In genomic region chr21:37503848-37504467, GRCh38 we compare ENCODE assay signal across 13 cellular contexts.
DNase-seq lines count a peak whose midpoint lies in the region; ATAC-seq, FAIRE-seq and TF ChIP-seq lines count a peak whose summit lies in the region.
"Had no signal": no experiment of that assay in that cellular context is flagged by ENCODE, and none has a peak within 500 bp of the region (broad histone marks: within the 10 kb centered on the region; RNA-seq: fewer than 3 reads in every experiment).

No MANE protein-coding gene starts in this region.

- peak overlapping the region; percentile 91 for H3K27ac Mint-ChIP-seq in activated T-cell treated with anti-CD3 and anti-CD28 coated beads, Interleukin-2, amount 50 U/mL, for 24 hours
- peak overlapping the region; percentile 79 for H3K27ac Mint-ChIP-seq in WTC11
- H3K27ac Mint-ChIP-seq in stimulated activated effector memory CD8-positive, alpha-beta T cell treated with anti-CD3 and anti-CD28 coated beads, Interleukin-12 subunit alpha, Interleukin-12 subunit beta, amount 100 ng/mL, for 72 hours: peak overlapping the region; percentile 96

- no peak for FAIRE-seq in frontal cortex (lab: Jason Lieb, UNC)

- no peaks in the 10 kb centered on the region for H3K9me3 Mint-ChIP-seq in activated T-cell treated with anti-CD3 and anti-CD28 coated beads, Interleukin-2, amount 50 U/mL, for 24 hours
- no peaks in the 10 kb centered on the region for H3K9me3 Mint-ChIP-seq in WTC11
- H3K9me3 Mint-ChIP-seq in stimulated activated effector memory CD8-positive, alpha-beta T cell treated with anti-CD3 and anti-CD28 coated beads, Interleukin-12 subunit alpha, Interleukin-12 subunit beta, amount 100 ng/mL, for 72 hours: no peaks in the 10 kb centered on the region

- H3K27me3 ChIP-seq in fibroblast of lung (ENCODE audit: control insufficient read depth, insufficient read depth, low read length): no peaks in the 10 kb centered on the region
- H3K27me3 ChIP-seq: neutrophil had no signal

- in situ Hi-C loops in ACHN (cut with HindIII; ENCODE audit: low pct_ligation_motif_present, low pct_unique_long_range_greater_than_20kb, low sequenced_read_pairs): no loop called here

- H3K27ac ChIP-seq in fibroblast of lung (ENCODE audit: insufficient read depth, low read length): peak overlapping the region; percentile 76
- H3K27ac ChIP-seq: C4-2B, neutrophil had no signal

- H2AFZ ChIP-seq in fibroblast of lung (ENCODE audit: low read length): no peak overlapping the region

- H4K20me1 ChIP-seq in fibroblast of lung (ENCODE audit: control insufficient read depth, extremely low read depth, insufficient read depth, low read length): no peaks in the 10 kb centered on the region

- peak; percentile 47 for ATAC-seq in WTC11
- peak; percentile 89 for ATAC-seq in stimulated activated effector memory CD8-positive, alpha-beta T cell treated with anti-CD3 and anti-CD28 coated beads, Interleukin-12 subunit alpha, Interleukin-12 subunit beta, amount 100 ng/mL, for 72 hours

- no peak for DNase-seq in activated T-cell treated with anti-CD3 and anti-CD28 coated beads, Interleukin-2, amount 50 U/mL, for 24 hours
- DNase-seq in activated T-cell treated with anti-CD3 and anti-CD28 coated beads, Interleukin-2, amount 50 U/mL, for 48 hours: no peak
- DNase-seq in WTC11 (ENCODE audit: low spot score) (no peak), fibroblast of lung (ENCODE audit: low read depth in 2 of 2) (peak; percentile 74 to 80), NCI-H446 treated with DMSO at 0.1 percent for 48 hours (lab: John Stamatoyannopoulos, UW) (no peak), frontal cortex (ENCODE audit: low spot score in 2 of 2) (no peak), ACHN (no peak)
- no peak for DNase-seq in stimulated activated effector memory CD8-positive, alpha-beta T cell treated with anti-CD3 and anti-CD28 coated beads, Interleukin-12 subunit alpha, Interleukin-12 subunit beta, amount 100 ng/mL, for 72 hours (ENCODE audit: low spot score in 2 of 2)
- DNase-seq: activated CD8-positive, alpha-beta memory T cell treated with anti-CD3 and anti-CD28 coated beads, Interleukin-2, amount 50 U/mL, for 48 hours; glutamatergic neuron; NCI-H2081 had no signal

- H3K9ac ChIP-seq in fibroblast of lung (ENCODE audit: insufficient read depth, low read length): peak overlapping the region; percentile 21

- H3K79me2 ChIP-seq in fibroblast of lung (ENCODE audit: control insufficient read depth, insufficient read depth, low read length): peaks cover 1% of the 10 kb centered on the region

- CTCF ChIA-PET in WTC11 (lab: Charles Lee): no interaction called here

- H3K27me3 Mint-ChIP-seq in activated T-cell treated with anti-CD3 and anti-CD28 coated beads, Interleukin-2, amount 50 U/mL, for 24 hours: no peaks in the 10 kb centered on the region
- no peaks in the 10 kb centered on the region for H3K27me3 Mint-ChIP-seq in WTC11 (ENCODE audit: low read depth)

- no peak overlapping the region for H3K4me2 ChIP-seq in fibroblast of lung (ENCODE audit: extremely low read depth, insufficient read depth, low read length)

- peaks cover 38% of the 10 kb centered on the region for H3K36me3 Mint-ChIP-seq in activated T-cell treated with anti-CD3 and anti-CD28 coated beads, Interleukin-2, amount 50 U/mL, for 24 hours (ENCODE audit: low read depth)
- H3K36me3 Mint-ChIP-seq in WTC11: peaks cover 31% of the 10 kb centered on the region
- peaks cover 30% of the 10 kb centered on the region for H3K36me3 Mint-ChIP-seq in stimulated activated effector memory CD8-positive, alpha-beta T cell treated with anti-CD3 and anti-CD28 coated beads, Interleukin-12 subunit alpha, Interleukin-12 subunit beta, amount 100 ng/mL, for 72 hours

- H3K9me3 ChIP-seq in fibroblast of lung (ENCODE audit: control insufficient read depth, insufficient read depth, low read depth, low read length): no peaks in the 10 kb centered on the region
- H3K9me3 ChIP-seq: neutrophil had no signal

- POLR2A ChIA-PET in WTC11 (lab: Charles Lee): no interaction called here

- H3K4me1 Mint-ChIP-seq in activated T-cell treated with anti-CD3 and anti-CD28 coated beads, Interleukin-2, amount 50 U/mL, for 24 hours (ENCODE audit: low read depth): peaks cover 37% of the 10 kb centered on the region
- H3K4me1 Mint-ChIP-seq in WTC11: peaks cover 40% of the 10 kb centered on the region
- peaks cover 30% of the 10 kb centered on the region for H3K4me1 Mint-ChIP-seq in stimulated activated effector memory CD8-positive, alpha-beta T cell treated with anti-CD3 and anti-CD28 coated beads, Interleukin-12 subunit alpha, Interleukin-12 subunit beta, amount 100 ng/mL, for 72 hours

- no peaks in the 10 kb centered on the region for H3K4me1 ChIP-seq in fibroblast of lung (ENCODE audit: control insufficient read depth, extremely low read depth, insufficient read depth, low read length)

- peak overlapping the region; percentile 55 for H3K4me3 Mint-ChIP-seq in activated T-cell treated with anti-CD3 and anti-CD28 coated beads, Interleukin-2, amount 50 U/mL, for 24 hours
- H3K4me3 Mint-ChIP-seq in WTC11: no peak overlapping the region
- H3K4me3 Mint-ChIP-seq in stimulated activated effector memory CD8-positive, alpha-beta T cell treated with anti-CD3 and anti-CD28 coated beads, Interleukin-12 subunit alpha, Interleukin-12 subunit beta, amount 100 ng/mL, for 72 hours: peak overlapping the region; percentile 30

- no peak overlapping the region for H3K4me3 ChIP-seq in fibroblast of lung (replicated peaks in 1 of 4; ENCODE audit: control extremely low read depth in 1 of 4, insufficient read depth in 1 of 4, low read depth in 3 of 4, low read length in 4 of 4)

- no peak for TF ChIP-seq CTCF in WTC11 (IDR thresholded peaks at IDR 0.05)
- TF ChIP-seq CTCF in fibroblast of lung (conservative IDR thresholded peaks at IDR 0.05 in 1 of 2, IDR thresholded peaks at IDR 0.05 in 1 of 2; ENCODE audit: low read depth in 1 of 2, low read length in 2 of 2): no peak

- H3K36me3 ChIP-seq in fibroblast of lung (ENCODE audit: control insufficient read depth, insufficient read depth, low read length): peaks cover 2% of the 10 kb centered on the region

TF ChIP-seq in WTC11, 78 proteins besides CTCF, POLR2A, EP300 and RAD21:
- TF ChIP-seq NFATC4 (CRISPR knock-in tag; IDR thresholded peaks at IDR 0.05) (no peak), HMGA2 (CRISPR knock-in tag; IDR thresholded peaks at IDR 0.05) (no peak), JAZF1 (CRISPR knock-in tag; IDR thresholded peaks at IDR 0.05) (no peak)

Comparison
In these comparisons a context has a peak if more than half of its experiments do, and no peak if none do; other contexts are left out.
1. DNase-seq: peak in fibroblast of lung (2 of 2); none in activated T-cell treated with anti-CD3 and anti-CD28 coated beads, Interleukin-2, amount 50 U/mL, for 24 hours (single experiment), activated T-cell treated with anti-CD3 and anti-CD28 coated beads, Interleukin-2, amount 50 U/mL, for 48 hours (0 of 2), WTC11 (single experiment), stimulated activated effector memory CD8-positive, alpha-beta T cell treated with anti-CD3 and anti-CD28 coated beads, Interleukin-12 subunit alpha, Interleukin-12 subunit beta, amount 100 ng/mL, for 72 hours (0 of 2), NCI-H446 treated with DMSO at 0.1 percent for 48 hours (single experiment), frontal cortex (0 of 2) and ACHN (single experiment).
2. Peak in every context shown above with its lines, with median percentiles within 50 percentile points of each other: H3K27ac Mint-ChIP-seq.